Comparison of ENCODE assay signal across 26 cellular contexts in the genomic region with DNA sequence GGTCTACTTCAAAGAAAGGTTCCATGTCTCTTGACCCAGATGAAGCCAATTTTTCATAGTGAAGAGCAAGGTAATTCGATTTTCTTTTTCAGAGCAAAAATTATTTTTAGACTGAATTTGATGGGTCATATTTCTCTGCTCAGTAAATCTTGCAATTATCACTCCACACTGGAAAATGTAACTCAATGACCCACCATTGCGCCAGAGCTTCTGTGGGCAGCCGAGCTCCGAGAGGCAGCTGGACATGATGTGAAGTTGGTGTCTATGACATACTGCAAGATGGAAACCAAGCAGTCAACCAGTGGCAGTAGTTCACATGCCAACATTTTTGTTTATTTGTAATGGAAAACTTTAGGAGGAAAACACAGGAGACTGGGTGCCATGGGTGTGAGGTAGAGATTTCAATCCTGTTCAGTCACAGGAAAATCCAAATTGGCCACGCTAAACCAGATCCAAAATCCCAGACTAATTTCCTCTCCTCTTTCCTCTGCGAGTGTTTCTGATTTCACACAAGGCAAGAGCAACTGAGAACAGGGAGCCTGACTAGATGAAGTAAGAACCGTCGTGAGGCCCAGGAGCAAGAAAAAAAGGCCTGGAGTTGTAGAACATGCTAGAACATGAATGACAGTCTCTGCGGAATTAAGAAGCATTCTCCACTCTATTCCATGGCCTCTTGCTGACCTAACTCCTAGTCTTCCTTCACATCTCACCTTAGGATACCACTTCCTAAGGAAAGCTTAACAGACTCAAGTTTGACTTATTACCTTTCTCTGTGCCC. TPM values are rescaled to one million over a fixed set of nuclear protein-coding genes. Genes with fewer than 3 reads are reported as not detected.
DNase-seq lines count a peak whose midpoint lies in the region; ATAC-seq, FAIRE-seq and TF ChIP-seq lines count a peak whose summit lies in the region.
"Had no signal": no experiment of that assay in that cellular context is flagged by ENCODE, and none has a peak within 500 bp of the region (broad histone marks: within the 10 kb centered on the region; RNA-seq: fewer than 3 reads in every experiment).

No MANE protein-coding gene starts in this region.

- CTCF ChIA-PET in CD8-positive, alpha-beta memory T cell (lab: Charles Lee): no interaction called here

- dilution Hi-C loops in keratinocyte (cut with MboI; ENCODE audit: extremely low pct_ligation_motif_present, low sequenced_read_pairs): no loop called here

- H3K9me3 ChIP-seq in ascending aorta (no peaks in the 10 kb centered on the region), keratinocyte (ENCODE audit: control insufficient read depth, low read depth, low read length) (no peaks in the 10 kb centered on the region)
- H3K9me3 ChIP-seq in CD8-positive, alpha-beta memory T cell (ENCODE audit: low read length): no peaks in the 10 kb centered on the region
- H3K9me3 ChIP-seq: adrenal gland had no signal

- H3K27ac ChIP-seq in ascending aorta: peak overlapping the region; percentile 73 to 76
- no peak overlapping the region for H3K27ac ChIP-seq in keratinocyte (ENCODE audit: control insufficient read depth, insufficient read depth, low read length)
- H3K27ac ChIP-seq in rectal smooth muscle tissue (ENCODE audit: low read depth, low read length): peak overlapping the region; percentile 60
- no peak overlapping the region for H3K27ac ChIP-seq in CD8-positive, alpha-beta memory T cell (ENCODE audit: low read depth, low read length)
- H3K27ac ChIP-seq: adrenal gland; BLaER1 treated with 17β-estradiol and CSF1 and Interleukin-3, amounts not matched to agents 10 nM and 100 nM had no signal

- H3K4me2 ChIP-seq in keratinocyte (ENCODE audit: control insufficient read depth, extremely low read depth, insufficient read depth, low read depth, low read length): no peak overlapping the region
- H3K4me2 ChIP-seq: BLaER1 treated with 17β-estradiol and CSF1 and Interleukin-3, amounts not matched to agents 10 nM and 100 nM; GM23338 had no signal

- peaks cover 0 to 4% (median 0%) of the 10 kb centered on the region in 3 donors for H3K36me3 Mint-ChIP-seq in CD8-positive, alpha-beta memory T cell
- H3K36me3 Mint-ChIP-seq: activated naive CD4-positive, alpha-beta T cell treated with anti-CD3 and anti-CD28 coated beads, Interleukin-2, amount 10 ng/mL, durations not matched to agents 7 days and 5 days had no signal

- FAIRE-seq in keratinocyte (lab: Jason Lieb, UNC): peak; percentile 83
- no peak for FAIRE-seq in D721Med (lab: Jason Lieb, UNC)
- FAIRE-seq: bronchial epithelial cell, colon, islet of Langerhans had no signal

- no peak overlapping the region for H3K4me3 ChIP-seq in ascending aorta
- H3K4me3 ChIP-seq in keratinocyte (ENCODE audit: control insufficient read depth in 2 of 3, extremely low read depth in 1 of 3, insufficient read depth in 2 of 3, low read depth in 1 of 3, low read length in 3 of 3): no peak overlapping the region
- H3K4me3 ChIP-seq in rectal smooth muscle tissue (ENCODE audit: low read length): no peak overlapping the region
- H3K4me3 ChIP-seq in CD8-positive, alpha-beta memory T cell (ENCODE audit: low read length): no peak overlapping the region
- H3K4me3 ChIP-seq: adrenal gland; BLaER1 treated with 17β-estradiol and CSF1 and Interleukin-3, amounts not matched to agents 10 nM and 100 nM; GM23338; skin epidermis had no signal

- no peak overlapping the region for H3K4me3 Mint-ChIP-seq in CD8-positive, alpha-beta memory T cell
- H3K4me3 Mint-ChIP-seq: activated CD4-positive, alpha-beta T cell treated with anti-CD3 and anti-CD28 coated beads for 36 hours; activated CD8-positive, alpha-beta T cell treated with anti-CD3 and anti-CD28 coated beads for 36 hours; activated naive CD4-positive, alpha-beta T cell treated with anti-CD3 and anti-CD28 coated beads, Interleukin-2, amount 10 ng/mL, durations not matched to agents 7 days and 5 days; GM23338; naive thymus-derived CD8-positive, alpha-beta T cell; T-helper 2 cell treated with Interferon-gamma antibody and Interleukin-4, amounts not matched to agents 5 μg/mL and 100 μg/mL, for 36 hours had no signal

- H4K20me1 ChIP-seq in keratinocyte (ENCODE audit: control insufficient read depth, extremely low read depth, insufficient read depth, low read length): no peaks in the 10 kb centered on the region
- H4K20me1 ChIP-seq: BLaER1 treated with 17β-estradiol and CSF1 and Interleukin-3, amounts not matched to agents 10 nM and 100 nM had no signal

- no peaks in the 10 kb centered on the region for H3K9me1 ChIP-seq in keratinocyte (ENCODE audit: control insufficient read depth, extremely low read depth, insufficient read depth, low read length)

- no peaks in the 10 kb centered on the region for H3K4me1 Mint-ChIP-seq in CD8-positive, alpha-beta memory T cell
- H3K4me1 Mint-ChIP-seq: activated CD4-positive, alpha-beta T cell treated with anti-CD3 and anti-CD28 coated beads for 36 hours; activated naive CD4-positive, alpha-beta T cell treated with anti-CD3 and anti-CD28 coated beads, Interleukin-2, amount 10 ng/mL, durations not matched to agents 7 days and 5 days; naive thymus-derived CD8-positive, alpha-beta T cell had no signal

- POLR2A ChIA-PET in CD8-positive, alpha-beta memory T cell (lab: Charles Lee): no interaction called here

- TF ChIP-seq CTCF in ascending aorta (IDR thresholded peaks at IDR 0.05) (no peak), keratinocyte (optimal IDR thresholded peaks at IDR 0.05 in 1 of 3, IDR thresholded peaks at IDR 0.05 in 1 of 3, conservative IDR thresholded peaks at IDR 0.05 in 1 of 3; ENCODE audit: extremely low read depth in 1 of 3, insufficient read depth in 2 of 3, low read length in 3 of 3) (no peak), D721Med (IDR thresholded peaks at IDR 0.05; ENCODE audit: insufficient read depth, missing control alignments) (no peak)

- H3K4me1 ChIP-seq in ascending aorta (peaks cover 0 to 53% of the 10 kb centered on the region in 2 donors), keratinocyte (ENCODE audit: control insufficient read depth, extremely low read depth, insufficient read depth, low read length) (peaks cover 16% of the 10 kb centered on the region), rectal smooth muscle tissue (ENCODE audit: control insufficient read depth, insufficient read depth, low read length) (peaks cover 28% of the 10 kb centered on the region)
- H3K4me1 ChIP-seq in CD8-positive, alpha-beta memory T cell (ENCODE audit: insufficient read depth, low read length): no peaks in the 10 kb centered on the region
- H3K4me1 ChIP-seq: adrenal gland had no signal

- H3K27me3 ChIP-seq in ascending aorta (no peaks in the 10 kb centered on the region), keratinocyte (ENCODE audit: control insufficient read depth, extremely low read depth, insufficient read depth, low read length) (no peaks in the 10 kb centered on the region), rectal smooth muscle tissue (ENCODE audit: control insufficient read depth, insufficient read depth, low read length) (no peaks in the 10 kb centered on the region)
- no peaks in the 10 kb centered on the region for H3K27me3 ChIP-seq in CD8-positive, alpha-beta memory T cell (ENCODE audit: insufficient read depth, low read length, poor library complexity, severe bottlenecking)
- H3K27me3 ChIP-seq: adrenal gland; BLaER1 treated with 17β-estradiol and CSF1 and Interleukin-3, amounts not matched to agents 10 nM and 100 nM had no signal

- ATAC-seq in left lobe of liver: no peak
- no peak for ATAC-seq in GM19395 (IDR thresholded peaks at IDR 0.05; ENCODE audit: unreplicated experiment)
- ATAC-seq: activated CD4-positive, alpha-beta T cell treated with anti-CD3 and anti-CD28 coated beads for 36 hours; activated CD8-positive, alpha-beta T cell treated with anti-CD3 and anti-CD28 coated beads for 36 hours; GM23338; naive thymus-derived CD8-positive, alpha-beta T cell had no signal

- H3K36me3 ChIP-seq in ascending aorta (peaks cover 0 to 14% of the 10 kb centered on the region in 2 donors), keratinocyte (ENCODE audit: control insufficient read depth in 2 of 2, extremely low read depth in 1 of 2, insufficient read depth in 2 of 2, low read length in 2 of 2) (peaks cover 0 to 6% of the 10 kb centered on the region in 2 experiments), rectal smooth muscle tissue (ENCODE audit: control insufficient read depth, insufficient read depth, low read length) (no peaks in the 10 kb centered on the region)
- H3K36me3 ChIP-seq in CD8-positive, alpha-beta memory T cell (ENCODE audit: insufficient read depth, low read length): no peaks in the 10 kb centered on the region
- H3K36me3 ChIP-seq: adrenal gland had no signal

- no peaks in the 10 kb centered on the region for H3K9me3 Mint-ChIP-seq in CD8-positive, alpha-beta memory T cell
- H3K9me3 Mint-ChIP-seq: activated CD8-positive, alpha-beta T cell treated with anti-CD3 and anti-CD28 coated beads for 36 hours; activated naive CD4-positive, alpha-beta T cell treated with anti-CD3 and anti-CD28 coated beads, Interleukin-2, amount 10 ng/mL, durations not matched to agents 7 days and 5 days; GM23338; T-helper 2 cell treated with Interferon-gamma antibody and Interleukin-4, amounts not matched to agents 5 μg/mL and 100 μg/mL, for 36 hours had no signal

- peaks cover 31% of the 10 kb centered on the region for H3K79me2 ChIP-seq in keratinocyte (ENCODE audit: control insufficient read depth, insufficient read depth, low read length)

- H2AFZ ChIP-seq in keratinocyte (ENCODE audit: control insufficient read depth, low read length): no peak overlapping the region
- H2AFZ ChIP-seq: GM23338 had no signal

- no peak overlapping the region for H3K9ac ChIP-seq in keratinocyte (ENCODE audit: control insufficient read depth, extremely low read depth, insufficient read depth, low read length)
- no peak overlapping the region for H3K9ac ChIP-seq in rectal smooth muscle tissue (ENCODE audit: low read length)
- H3K9ac ChIP-seq: BLaER1 treated with 17β-estradiol and CSF1 and Interleukin-3, amounts not matched to agents 10 nM and 100 nM had no signal

- intact Hi-C loops in ascending aorta (cut with DNase I): no loop called here

- no peak overlapping the region for H3K27ac Mint-ChIP-seq in CD8-positive, alpha-beta memory T cell
- H3K27ac Mint-ChIP-seq: activated CD4-positive, alpha-beta T cell treated with anti-CD3 and anti-CD28 coated beads for 36 hours; activated CD8-positive, alpha-beta T cell treated with anti-CD3 and anti-CD28 coated beads for 36 hours; activated naive CD4-positive, alpha-beta T cell treated with anti-CD3 and anti-CD28 coated beads, Interleukin-2, amount 10 ng/mL, durations not matched to agents 7 days and 5 days; GM23338; naive thymus-derived CD8-positive, alpha-beta T cell; T-helper 2 cell treated with Interferon-gamma antibody and Interleukin-4, amounts not matched to agents 5 μg/mL and 100 μg/mL, for 36 hours had no signal

- H3K27me3 Mint-ChIP-seq in CD8-positive, alpha-beta memory T cell: peaks cover 0 to 11% of the 10 kb centered on the region in 2 donors
- H3K27me3 Mint-ChIP-seq: activated CD4-positive, alpha-beta T cell treated with anti-CD3 and anti-CD28 coated beads for 36 hours; activated naive CD4-positive, alpha-beta T cell treated with anti-CD3 and anti-CD28 coated beads, Interleukin-2, amount 10 ng/mL, durations not matched to agents 7 days and 5 days had no signal

- no peak for DNase-seq in ascending aorta (ENCODE audit: low spot score in 2 of 2)
- DNase-seq in keratinocyte (ENCODE audit: low read depth, low spot score): no peak
- DNase-seq in CD8-positive, alpha-beta memory T cell: no peak
- DNase-seq in left lobe of liver (ENCODE audit: low spot score): no peak
- DNase-seq in D721Med (ENCODE audit: insufficient read length, low spot score): no peak
- DNase-seq: activated CD4-positive, alpha-beta T cell treated with anti-CD3 and anti-CD28 coated beads for 36 hours; activated CD8-positive, alpha-beta memory T cell treated with anti-CD3 and anti-CD28 coated beads, Interleukin-2, amount 50 U/mL, for 48 hours; activated CD8-positive, alpha-beta T cell treated with anti-CD3 and anti-CD28 coated beads for 36 hours; activated naive CD4-positive, alpha-beta T cell treated with anti-CD3 and anti-CD28 coated beads, Interleukin-2, amount 10 ng/mL, durations not matched to agents 7 days and 5 days; adrenal gland; midbrain; naive thymus-derived CD8-positive, alpha-beta T cell; NCI-H1417 treated with DMSO at 0.1 percent for 48 hours; NCI-H2081 treated with DMSO at 0.1 percent for 48 hours; NCI-H2227 treated with DMSO at 0.1 percent for 48 hours; NCI-H69; stimulated activated naive CD4-positive, alpha-beta T cell treated with Interleukin-2 at 50 U/mL for 16 hours had no signal

RNA-seq across cellular contexts. Expression of a gene that starts 39.3 kb away (rescaled TPM):
- total RNA-seq in ascending aorta (352 TPM), left lobe of liver (145 TPM)
- polyA plus RNA-seq in keratinocyte: 169 to 229 TPM (median 198 TPM) in 3 replicates
- 135 TPM for polyA plus RNA-seq in keratinocyte (2011; ENCODE audit: low read depth)
- polyA plus RNA-seq in keratinocyte (2011; cell fraction: cytosol; rRNA removed): 175 and 262 TPM in 2 replicates
- 308 and 349 TPM in 2 replicates for polyA plus RNA-seq in keratinocyte (2011; cell fraction: nucleus; rRNA removed)
- polyA plus RNA-seq in keratinocyte (2012; ENCODE audit: low replicate concordance): 55.2 and 198 TPM in 2 replicates
- polyA minus RNA-seq in keratinocyte: 79.3 to 202 TPM (median 169 TPM) in 3 replicates
- 127 TPM for polyA minus RNA-seq in keratinocyte (2011; cell fraction: cytosol; rRNA and poly(A)+ RNA removed)
- polyA minus RNA-seq in keratinocyte (2011; cell fraction: nucleus; rRNA and poly(A)+ RNA removed): 125 and 268 TPM in 2 replicates
- total RNA-seq in CD8-positive, alpha-beta memory T cell: 1 to 10 TPM; 3.1 to 3.3 TPM
- not detected for polyA plus RNA-seq in CD8-positive, alpha-beta memory T cell
- total RNA-seq: naive thymus-derived CD8-positive, alpha-beta T cell had no signal
- polyA plus RNA-seq: naive thymus-derived CD8-positive, alpha-beta T cell had no signal

Comparison
In these comparisons a context has a peak if more than half of its experiments do, and no peak if none do; other contexts are left out.
1. H3K27ac ChIP-seq: peak in ascending aorta (2 of 2) and rectal smooth muscle tissue (single experiment); none in keratinocyte (single experiment) and CD8-positive, alpha-beta memory T cell (single experiment).
2. RNA of a gene that starts 39.3 kb away (total RNA-seq): 352 TPM in ascending aorta (single experiment) and 145 TPM in left lobe of liver (single experiment); 3.1 to 3.3 TPM in CD8-positive, alpha-beta memory T cell; every median in the first group is over 10 times any median in the second.